8 cellular contexts compared by ENCODE assay signal in the genomic region with DNA sequence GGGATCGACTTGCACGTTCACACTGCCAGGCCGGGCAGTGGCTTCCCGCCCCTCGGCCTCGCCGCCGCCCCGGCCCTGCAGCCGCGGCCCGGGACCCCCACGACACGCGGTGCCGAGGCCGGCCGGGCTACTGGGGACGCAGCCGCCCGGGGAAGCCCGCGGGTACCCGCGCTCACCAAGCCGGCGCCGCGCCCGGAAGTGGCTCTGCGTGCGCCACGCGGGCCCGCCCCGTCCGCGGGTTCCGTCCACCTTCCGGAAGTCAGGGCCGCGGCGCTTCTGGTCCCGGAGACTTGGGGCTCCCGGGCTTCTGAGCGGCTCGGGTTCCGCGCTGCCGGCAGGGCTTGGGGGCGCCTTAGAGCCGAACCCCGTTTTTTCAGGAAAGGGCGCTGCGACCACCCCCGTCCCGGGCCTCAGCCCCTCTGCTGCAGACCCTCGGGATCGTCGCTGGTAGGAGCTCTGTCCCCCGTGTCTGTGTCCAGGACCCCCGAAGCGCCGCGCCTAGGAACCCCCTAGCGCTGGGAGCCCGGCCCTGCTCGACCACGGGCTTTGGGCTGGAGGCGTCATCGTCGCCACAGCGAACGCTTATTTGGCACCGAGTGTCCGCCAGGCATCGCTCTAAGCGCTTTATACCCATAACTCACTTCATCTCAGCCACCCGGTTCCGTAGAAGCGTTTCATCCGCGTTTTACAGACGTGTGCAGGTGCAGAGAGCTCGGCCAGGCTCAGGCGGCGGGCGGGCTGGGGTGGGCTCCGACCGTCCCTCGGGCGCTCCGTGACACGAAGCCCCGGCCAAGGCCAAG. TPM values are rescaled to one million over a fixed set of nuclear protein-coding genes. Genes with fewer than 3 reads are reported as not detected.
DNase-seq lines count a peak whose midpoint lies in the region; ATAC-seq and TF ChIP-seq lines count a peak whose summit lies in the region.

A gene with protein sequence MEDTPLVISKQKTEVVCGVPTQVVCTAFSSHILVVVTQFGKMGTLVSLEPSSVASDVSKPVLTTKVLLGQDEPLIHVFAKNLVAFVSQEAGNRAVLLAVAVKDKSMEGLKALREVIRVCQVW (minus strand): TSS at position 200 of the 800 bp plus-strand sequence. CDS start 693 bp downstream, outside the sequence.

- peak within 1 kb of the TSS; percentile 100 for H3K9ac ChIP-seq in PC-3 (ENCODE audit: low read length)
- peak within 1 kb of the TSS; percentile 65 for H3K9ac ChIP-seq in muscle layer of colon (ENCODE audit: low read length)

- H3K9me2 ChIP-seq in PC-3 (replicated peaks; ENCODE audit: low read length): no peaks in the 10 kb centered on the region

- POLR2A ChIA-PET in PC-3 (lab: Charles Lee; ENCODE audit: unreplicated experiment): interaction anchor here (0.5 to 0.6 kb wide), 2 partner anchors 369 to 786 kb away, joined by 3 to 9 read pairs; no protein-coding TSS in a partner anchor

- peak; percentile 68 for DNase-seq in DMS114 treated with DMSO at 0.1 percent for 48 hours (lab: John Stamatoyannopoulos, UW; ENCODE audit: unreplicated experiment)
- peak; percentile 92 for DNase-seq in HuH-7 (ENCODE audit: low spot score)
- DNase-seq in PC-3: peak; percentile 88
- DNase-seq in activated T-cell treated with anti-CD3 and anti-CD28 coated beads for 48 hours (ENCODE audit: low read depth): peak; percentile 92
- DNase-seq in erythroblast (lab: John Stamatoyannopoulos, UW): peak; percentile 95
- DNase-seq in stimulated activated CD8-positive, alpha-beta memory T cell treated with anti-CD3 and anti-CD28 coated beads, Interleukin-7, amount 100 ng/mL, for 1 hour (ENCODE audit: low read depth in 2 of 2): peak; percentile 71 to 78

- H3K36me3 ChIP-seq in PC-3 (ENCODE audit: low read depth, low read length) (peaks cover 4% of the 10 kb centered on the region; the same call in 1 of the 2 replicates), muscle layer of colon (ENCODE audit: insufficient read depth, low read length) (peaks cover 7% of the 10 kb centered on the region)

- peak; percentile 31; the same call in 1 of the 2 replicates for TF ChIP-seq CTCF in PC-3 (conservative IDR thresholded peaks at IDR 0.05; ENCODE audit: low read depth, low read length)

- H3K27ac ChIP-seq in PC-3 (ENCODE audit: low read length) (peak within 1 kb of the TSS; percentile 99), muscle layer of colon (ENCODE audit: low read depth, low read length) (peak within 1 kb of the TSS; percentile 93)

- H3K4me1 ChIP-seq in PC-3 (ENCODE audit: insufficient read depth, low read length) (peaks cover 42% of the 10 kb centered on the region), muscle layer of colon (ENCODE audit: insufficient read depth, low read length) (peaks cover 17% of the 10 kb centered on the region)

- peaks cover 31% of the 10 kb centered on the region for H3K79me2 ChIP-seq in PC-3 (ENCODE audit: low read length)

- ATAC-seq in GM21515 (IDR thresholded peaks at IDR 0.05; ENCODE audit: unreplicated experiment) (peak; percentile 89), PC-3 (peak; percentile 61)

- H3K27me3 ChIP-seq in PC-3 (ENCODE audit: low read length): no peaks in the 10 kb centered on the region
- H3K27me3 ChIP-seq in muscle layer of colon (ENCODE audit: control insufficient read depth in 1 of 2, insufficient read depth in 2 of 2, low read length in 2 of 2): no peaks in the 10 kb centered on the region

- TSS peak; percentile 38 for BruUV-seq in PC-3 (replicated peaks; lab: Mats Ljungman, UMichigan)

- H3K9me3 ChIP-seq in PC-3 (ENCODE audit: low read length) (no peaks in the 10 kb centered on the region), muscle layer of colon (ENCODE audit: low read length) (no peaks in the 10 kb centered on the region)

- CTCF ChIA-PET in PC-3 (lab: Charles Lee): no interaction called here

- peak within 1 kb of the TSS; percentile 90 for H3K4me2 ChIP-seq in PC-3 (ENCODE audit: low read length)

- intact Hi-C loops in PC-3 (cut with micrococcal nuclease): loop anchor here (10.0 kb wide), 1 partner anchor 785 kb away; the partner anchor contains the start of gene EIF3B

- no peaks in the 10 kb centered on the region for H4K20me1 ChIP-seq in PC-3 (ENCODE audit: low read length)

- H3K4me3 ChIP-seq in PC-3 (ENCODE audit: low read length): peak within 1 kb of the TSS; percentile 75
- peak within 1 kb of the TSS; percentile 73 to 89 for H3K4me3 ChIP-seq in muscle layer of colon (ENCODE audit: low read depth in 1 of 2, low read length in 2 of 2)

- H2AFZ ChIP-seq in PC-3 (ENCODE audit: low read length): peak within 1 kb of the TSS; percentile 71

- H3F3A ChIP-seq in PC-3 (ENCODE audit: low read length, unreplicated experiment): peaks cover 5% of the 10 kb centered on the region

- peak; percentile 86 for TF ChIP-seq POLR2A in erythroblast (IDR thresholded peaks at IDR 0.05; ENCODE audit: low read length)

RNA-seq across cellular contexts. Expression of the gene that starts here (rescaled TPM):
- total RNA-seq in PC-3 (2014; rRNA removed): 133 and 171 TPM in 2 replicates

Comparison
In these comparisons a context has a peak if more than half of its experiments do, and no peak if none do; other contexts are left out.
1. Peak in every context shown above with its lines: DNase-seq, ATAC-seq, H3K4me3 ChIP-seq and H3K27ac ChIP-seq.